ENCODE assay signal across 14 cellular contexts in the genomic region with DNA sequence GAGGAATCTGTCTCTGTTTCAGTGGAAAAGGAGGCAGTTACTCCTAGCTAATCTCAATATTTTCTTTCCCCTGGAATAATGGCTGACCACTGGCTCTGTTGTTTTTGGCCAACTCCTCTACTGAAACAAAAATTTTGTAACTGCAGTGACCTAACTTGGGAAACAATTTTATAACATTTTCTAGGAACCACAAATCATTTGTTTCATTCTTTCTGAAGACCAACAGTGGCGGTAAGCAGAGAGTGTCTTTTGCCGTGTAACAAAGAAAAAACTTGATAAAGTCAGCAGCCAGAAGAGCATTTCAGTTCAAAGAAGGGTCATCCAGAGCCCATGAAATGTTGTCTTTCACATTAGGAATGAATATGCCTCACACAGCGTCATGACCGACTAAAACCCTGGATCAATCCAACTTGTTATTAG. TPM values are rescaled to one million over a fixed set of nuclear protein-coding genes. Genes with fewer than 3 reads are reported as not detected.
DNase-seq lines count a peak whose midpoint lies in the region; ATAC-seq, FAIRE-seq and TF ChIP-seq lines count a peak whose summit lies in the region.
"Had no signal": no experiment of that assay in that cellular context is flagged by ENCODE, and none has a peak within 500 bp of the region (broad histone marks: within the 10 kb centered on the region; RNA-seq: fewer than 3 reads in every experiment).

No MANE protein-coding gene starts in this region.

- no peaks in the 10 kb centered on the region for H4K20me1 ChIP-seq in GM23248 (ENCODE audit: insufficient read depth)

- H3K9ac ChIP-seq in GM23248 (peak overlapping the region; percentile 73), kidney (ENCODE audit: low read length in 2 of 2) (no peak overlapping the region)
- H3K9ac ChIP-seq: parathyroid adenoma had no signal

- H3F3A ChIP-seq in GM23248 (ENCODE audit: insufficient read depth) = peaks cover 32% of the 10 kb centered on the region

- H2AFZ ChIP-seq in GM23248 = peak overlapping the region; percentile 9; the same call in 1 of the 2 replicates
- H2AFZ ChIP-seq: parathyroid adenoma had no signal

- no peaks in the 10 kb centered on the region for H3K27me3 ChIP-seq in GM23248 (replicated peaks; ENCODE audit: insufficient read depth)
- H3K27me3 ChIP-seq in stomach = no peaks in the 10 kb centered on the region

- TF ChIP-seq CTCF in cardiac fibroblast (IDR thresholded peaks at IDR 0.05; ENCODE audit: low read depth, low read length) = no peak
- no peak for TF ChIP-seq CTCF in kidney (IDR thresholded peaks at IDR 0.05; ENCODE audit: borderline replicate concordance, extremely low read depth, insufficient read depth)
- no peak for TF ChIP-seq CTCF in stomach (IDR thresholded peaks at IDR 0.05)

- H3K4me2 ChIP-seq in GM23248 (ENCODE audit: unreplicated experiment) = peak overlapping the region; percentile 75

- H3K27ac ChIP-seq in GM23248 (peak overlapping the region; percentile 97), kidney (ENCODE audit: low read depth in 2 of 2, low read length in 2 of 2) (peak overlapping the region; percentile 35 to 79), stomach (peak overlapping the region in 4 of 5 donors; percentile 35 to 83 (median 73))
- H3K27ac ChIP-seq: parathyroid adenoma had no signal

- WGBS in GM23248 (ENCODE audit: low coverage in 1 of 2, low lambda C conversion rate in 2 of 2, missing lambda C conversion rate in 2 of 2), 2 experiments = 0% methylated on average over 4 of the region's 4 CpGs
- WGBS in stomach, 5 donors = 53 to 74% (median 72%) methylated on average over 4 of the region's 4 CpGs

- H3K4me3 ChIP-seq in GM23248 = peak overlapping the region; percentile 49
- H3K4me3 ChIP-seq in cardiac fibroblast (replicated peaks in 1 of 2; ENCODE audit: low read depth in 2 of 2, low read length in 2 of 2) = peak overlapping the region in 1 of 2 donors; percentile 29
- H3K4me3 ChIP-seq in kidney (ENCODE audit: low read length in 2 of 2) = no peak overlapping the region
- no peak overlapping the region for H3K4me3 ChIP-seq in stomach

- H3K36me3 ChIP-seq in GM23248 (ENCODE audit: low read depth) (no peaks in the 10 kb centered on the region), kidney (ENCODE audit: control insufficient read depth in 1 of 2, insufficient read depth in 2 of 2, low read length in 2 of 2) (no peaks in the 10 kb centered on the region), stomach (no peaks in the 10 kb centered on the region)

- intact Hi-C loops in kidney (cut with DNase I) = no loop called here
- intact Hi-C loops in stomach (cut with DNase I; ENCODE audit: low total_unique reads) = no loop called here

- H3K9me2 ChIP-seq in GM23248 (ENCODE audit: insufficient read depth) = no peaks in the 10 kb centered on the region

- in situ Hi-C loops in GM23248 (cut with MboI) = no loop called here

- H3K79me2 ChIP-seq in GM23248 (ENCODE audit: insufficient read depth) = no peaks in the 10 kb centered on the region
- H3K79me2 ChIP-seq: parathyroid adenoma had no signal

- H3K9me3 ChIP-seq in GM23248 (ENCODE audit: low read depth) (no peaks in the 10 kb centered on the region), kidney (ENCODE audit: control insufficient read depth in 1 of 2, low read length in 2 of 2) (no peaks in the 10 kb centered on the region), stomach (no peaks in the 10 kb centered on the region)

- ATAC-seq in GM18498 (IDR thresholded peaks at IDR 0.05; ENCODE audit: unreplicated experiment) = no peak
- ATAC-seq: activated naive CD4-positive, alpha-beta T cell treated with anti-CD3 and anti-CD28 coated beads, Interleukin-2, amount 50 U/mL, for 72 hours; HCT116; PC-3 had no signal

- H3K4me1 ChIP-seq in GM23248 (ENCODE audit: insufficient read depth) = peaks cover 22% of the 10 kb centered on the region
- peaks cover 8 to 20% of the 10 kb centered on the region in 2 donors for H3K4me1 ChIP-seq in kidney (ENCODE audit: control insufficient read depth in 1 of 2, insufficient read depth in 1 of 2, low read depth in 1 of 2, low read length in 2 of 2)
- peaks cover 0 to 42% (median 9%) of the 10 kb centered on the region in 4 donors for H3K4me1 ChIP-seq in stomach

- no peak for FAIRE-seq in kidney (lab: Jason Lieb, UNC)

- no peak for TF ChIP-seq EP300 in stomach (IDR thresholded peaks at IDR 0.05)

- TF ChIP-seq POLR2A in stomach (IDR thresholded peaks at IDR 0.05) = no peak

- DNase-seq in GM23248 = peak; percentile 89
- DNase-seq in cardiac fibroblast (ENCODE audit: low read depth in 2 of 2) = peak; percentile 77 to 90
- no peak for DNase-seq in kidney
- no peak for DNase-seq in stomach
- DNase-seq in cerebellum (ENCODE audit: low spot score) = no peak
- no peak for DNase-seq in NOMO-1 (lab: John Stamatoyannopoulos, UW; ENCODE audit: unreplicated experiment in 2 of 2)
- DNase-seq in H4 (ENCODE audit: low spot score) = no peak
- DNase-seq: hypothalamus, NCI-H1436 treated with DMSO at 0.1 percent for 48 hours, PC-3 had no signal

RNA-seq across cellular contexts. Expression of gene BFSP1, which starts 11.8 kb away (rescaled TPM):
- 0.25 and 0.32 TPM in 2 replicates for total RNA-seq in GM23248 (2014; rRNA removed; shearing (Covaris generic))
- polyA plus RNA-seq in GM23248 (2016; fragmentation: Nextera tagmentation; extraction: Ambion mirVana) = 0.25 and 0.28 TPM in 2 replicates
- 1.3 TPM for total RNA-seq in kidney
- polyA plus RNA-seq in kidney (ENCODE audit: insufficient read depth, low read depth, low replicate concordance) = 2.1 TPM
- total RNA-seq in stomach = 1 to 10 TPM in 3 of 5 donors, not detected in 2; 1.7 to 7.1 (median 3.2) TPM
- polyA plus RNA-seq in stomach = 1 to 10 TPM in 1 of 3 donors, under 1 TPM in 1, not detected in 1; 0.70 to 1.2 TPM
- 1.5 TPM for total RNA-seq in cerebellum
- 8.2 and 12.3 TPM in 2 replicates for total RNA-seq in H4 (2014; rRNA removed; shearing (Covaris generic))

RNA-seq across cellular contexts. Expression of gene DSTN, which starts 26.9 kb away (rescaled TPM):
- total RNA-seq in GM23248 (2014; rRNA removed; shearing (Covaris generic)) = 338 and 360 TPM in 2 replicates
- polyA plus RNA-seq in GM23248 (2016; fragmentation: Nextera tagmentation; extraction: Ambion mirVana) = 610 and 613 TPM in 2 replicates
- 409 TPM for total RNA-seq in kidney
- 525 TPM for polyA plus RNA-seq in kidney (ENCODE audit: insufficient read depth, low read depth, low replicate concordance)
- total RNA-seq in stomach = 1,000 to 10,000 TPM in 1 of 5 donors, 100 to 1,000 TPM in 4; 334 to 1,254 (median 555) TPM
- 100 to 1,000 TPM; 464 to 624 (median 598) TPM for polyA plus RNA-seq in stomach
- total RNA-seq in cerebellum = 116 TPM
- 289 and 303 TPM in 2 replicates for total RNA-seq in H4 (2014; rRNA removed; shearing (Covaris generic))

Comparison
In these comparisons a context has a peak if more than half of its experiments do, and no peak if none do; other contexts are left out.
1. DNase-seq: peak in GM23248 (single experiment) and cardiac fibroblast (2 of 2); none in kidney (single experiment), stomach (single experiment), cerebellum (single experiment), NOMO-1 (0 of 2) and H4 (single experiment).
2. Peak in every context shown above with its lines, with median percentiles within 50 percentile points of each other: H3K27ac ChIP-seq.